In the genomic region with DNA sequence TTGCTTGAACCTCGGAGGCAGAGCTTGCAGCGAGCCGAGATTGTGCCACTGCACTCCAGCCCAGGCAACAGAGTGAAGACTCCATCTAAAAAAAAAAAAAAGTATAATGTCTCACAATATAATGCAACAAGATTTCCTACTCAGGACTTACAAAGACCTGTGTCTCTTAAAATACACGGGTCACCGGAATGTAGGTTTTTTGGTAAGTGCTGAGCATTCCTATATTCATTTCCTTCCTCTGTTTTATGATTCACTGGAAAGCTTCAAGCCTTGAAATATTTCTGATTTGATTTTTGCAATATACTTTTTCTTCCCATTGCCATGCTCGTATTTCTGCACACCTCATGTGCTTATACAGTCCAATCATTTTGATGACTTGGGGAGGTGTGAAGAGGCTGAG, we compare ENCODE assay signal across 4 cellular contexts.
A peak's percentile ranks its signal among the peaks of the same experiment; 100 is the strongest.
TF ChIP-seq lines count a peak whose summit lies in the region.

No MANE protein-coding gene starts in this region.

TF ChIP-seq in liver, 16 proteins besides CTCF, POLR2A, EP300 and RAD21:
- TF ChIP-seq GABPA (IDR thresholded peaks at IDR 0.05 in 1 of 2, conservative IDR thresholded peaks at IDR 0.05 in 1 of 2) (no peak), JUND (IDR thresholded peaks at IDR 0.05) (no peak), SP1 (IDR thresholded peaks at IDR 0.05) (no peak), FOXA1 (IDR thresholded peaks at IDR 0.05) (no peak), EGR1 (IDR thresholded peaks at IDR 0.05; ENCODE audit: low read depth in 2 of 2) (no peak), YY1 (IDR thresholded peaks at IDR 0.05) (no peak), NR2F2 (IDR thresholded peaks at IDR 0.05) (no peak), MAX (IDR thresholded peaks at IDR 0.05) (no peak)
- TF ChIP-seq, protein P1, sequence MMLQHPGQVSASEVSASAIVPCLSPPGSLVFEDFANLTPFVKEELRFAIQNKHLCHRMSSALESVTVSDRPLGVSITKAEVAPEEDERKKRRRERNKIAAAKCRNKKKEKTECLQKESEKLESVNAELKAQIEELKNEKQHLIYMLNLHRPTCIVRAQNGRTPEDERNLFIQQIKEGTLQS (IDR thresholded peaks at IDR 0.05): no peak
- TF ChIP-seq, protein P2, sequence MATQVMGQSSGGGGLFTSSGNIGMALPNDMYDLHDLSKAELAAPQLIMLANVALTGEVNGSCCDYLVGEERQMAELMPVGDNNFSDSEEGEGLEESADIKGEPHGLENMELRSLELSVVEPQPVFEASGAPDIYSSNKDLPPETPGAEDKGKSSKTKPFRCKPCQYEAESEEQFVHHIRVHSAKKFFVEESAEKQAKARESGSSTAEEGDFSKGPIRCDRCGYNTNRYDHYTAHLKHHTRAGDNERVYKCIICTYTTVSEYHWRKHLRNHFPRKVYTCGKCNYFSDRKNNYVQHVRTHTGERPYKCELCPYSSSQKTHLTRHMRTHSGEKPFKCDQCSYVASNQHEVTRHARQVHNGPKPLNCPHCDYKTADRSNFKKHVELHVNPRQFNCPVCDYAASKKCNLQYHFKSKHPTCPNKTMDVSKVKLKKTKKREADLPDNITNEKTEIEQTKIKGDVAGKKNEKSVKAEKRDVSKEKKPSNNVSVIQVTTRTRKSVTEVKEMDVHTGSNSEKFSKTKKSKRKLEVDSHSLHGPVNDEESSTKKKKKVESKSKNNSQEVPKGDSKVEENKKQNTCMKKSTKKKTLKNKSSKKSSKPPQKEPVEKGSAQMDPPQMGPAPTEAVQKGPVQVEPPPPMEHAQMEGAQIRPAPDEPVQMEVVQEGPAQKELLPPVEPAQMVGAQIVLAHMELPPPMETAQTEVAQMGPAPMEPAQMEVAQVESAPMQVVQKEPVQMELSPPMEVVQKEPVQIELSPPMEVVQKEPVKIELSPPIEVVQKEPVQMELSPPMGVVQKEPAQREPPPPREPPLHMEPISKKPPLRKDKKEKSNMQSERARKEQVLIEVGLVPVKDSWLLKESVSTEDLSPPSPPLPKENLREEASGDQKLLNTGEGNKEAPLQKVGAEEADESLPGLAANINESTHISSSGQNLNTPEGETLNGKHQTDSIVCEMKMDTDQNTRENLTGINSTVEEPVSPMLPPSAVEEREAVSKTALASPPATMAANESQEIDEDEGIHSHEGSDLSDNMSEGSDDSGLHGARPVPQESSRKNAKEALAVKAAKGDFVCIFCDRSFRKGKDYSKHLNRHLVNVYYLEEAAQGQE (IDR thresholded peaks at IDR 0.05): no peak
TF ChIP-seq in liver: peak in this region for 0.

TF ChIP-seq in HepG2, 621 proteins besides CTCF, POLR2A, EP300 and RAD21:
- TF ChIP-seq YY1 (IDR thresholded peaks at IDR 0.05; ENCODE audit: insufficient read depth, insufficient replicate concordance, low read depth, low read length) (no peak), KLF6 (CRISPR knock-in tag; IDR thresholded peaks at IDR 0.05) (no peak), ZNF17 (CRISPR knock-in tag; IDR thresholded peaks at IDR 0.05) (no peak), ZNF546 (CRISPR knock-in tag; conservative IDR thresholded peaks at IDR 0.05) (no peak), SALL2 (CRISPR knock-in tag; IDR thresholded peaks at IDR 0.05) (no peak), ZNF20 (CRISPR knock-in tag; IDR thresholded peaks at IDR 0.05) (no peak), SMYD3 (CRISPR knock-in tag; IDR thresholded peaks at IDR 0.05) (no peak), ZNF451 (CRISPR knock-in tag; IDR thresholded peaks at IDR 0.05) (no peak)
- TF ChIP-seq, protein P3, sequence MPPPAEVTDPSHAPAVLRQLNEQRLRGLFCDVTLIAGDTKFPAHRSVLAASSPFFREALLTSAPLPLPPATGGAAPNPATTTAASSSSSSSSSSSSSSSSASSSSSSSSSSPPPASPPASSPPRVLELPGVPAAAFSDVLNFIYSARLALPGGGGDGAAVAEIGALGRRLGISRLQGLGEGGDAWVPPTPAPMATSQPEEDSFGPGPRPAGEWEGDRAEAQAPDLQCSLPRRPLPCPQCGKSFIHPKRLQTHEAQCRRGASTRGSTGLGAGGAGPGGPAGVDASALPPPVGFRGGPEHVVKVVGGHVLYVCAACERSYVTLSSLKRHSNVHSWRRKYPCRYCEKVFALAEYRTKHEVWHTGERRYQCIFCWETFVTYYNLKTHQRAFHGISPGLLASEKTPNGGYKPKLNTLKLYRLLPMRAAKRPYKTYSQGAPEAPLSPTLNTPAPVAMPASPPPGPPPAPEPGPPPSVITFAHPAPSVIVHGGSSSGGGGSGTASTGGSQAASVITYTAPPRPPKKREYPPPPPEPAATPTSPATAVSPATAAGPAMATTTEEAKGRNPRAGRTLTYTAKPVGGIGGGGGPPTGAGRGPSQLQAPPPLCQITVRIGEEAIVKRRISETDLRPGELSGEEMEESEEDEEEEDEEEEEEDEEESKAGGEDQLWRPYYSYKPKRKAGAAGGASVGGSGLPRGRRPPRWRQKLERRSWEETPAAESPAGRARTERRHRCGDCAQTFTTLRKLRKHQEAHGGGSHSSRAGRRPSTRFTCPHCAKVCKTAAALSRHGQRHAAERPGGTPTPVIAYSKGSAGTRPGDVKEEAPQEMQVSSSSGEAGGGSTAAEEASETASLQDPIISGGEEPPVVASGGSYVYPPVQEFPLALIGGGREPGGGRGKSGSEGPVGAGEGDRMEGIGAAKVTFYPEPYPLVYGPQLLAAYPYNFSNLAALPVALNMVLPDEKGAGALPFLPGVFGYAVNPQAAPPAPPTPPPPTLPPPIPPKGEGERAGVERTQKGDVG (CRISPR knock-in tag; IDR thresholded peaks at IDR 0.05; ENCODE audit: borderline replicate concordance): no peak

TF ChIP-seq in IMR-90, 13 proteins besides CTCF, POLR2A, EP300 and RAD21:
- TF ChIP-seq CEBPB (IDR thresholded peaks at IDR 0.05; ENCODE audit: low read depth, low read length) (no peak), MAFK (IDR thresholded peaks at IDR 0.05; ENCODE audit: low read depth, low read length) (no peak), MAZ (IDR thresholded peaks at IDR 0.05; ENCODE audit: borderline replicate concordance, low read depth, low read length) (no peak), USF2 (IDR thresholded peaks at IDR 0.05; ENCODE audit: low read depth, low read length) (no peak), FOS (IDR thresholded peaks at IDR 0.05; ENCODE audit: low read depth, low read length) (no peak), MXI1 (IDR thresholded peaks at IDR 0.05; ENCODE audit: borderline replicate concordance, low read depth, low read length) (no peak), RFX5 (IDR thresholded peaks at IDR 0.05; ENCODE audit: low read depth, low read length) (no peak), BHLHE40 (IDR thresholded peaks at IDR 0.05; ENCODE audit: low read depth, low read length) (no peak), ELK1 (IDR thresholded peaks at IDR 0.05; ENCODE audit: borderline replicate concordance, low read depth, low read length) (no peak), RCOR1 (IDR thresholded peaks at IDR 0.05; ENCODE audit: insufficient replicate concordance, low read length) (no peak), NFE2L2 (IDR thresholded peaks at IDR 0.05; ENCODE audit: low read depth, low read length) (no peak)

TF ChIP-seq in endothelial cell of umbilical vein, 7 proteins besides CTCF, POLR2A, EP300 and RAD21:
- no peak for TF ChIP-seq POLR2AphosphoS5 (IDR thresholded peaks at IDR 0.05; ENCODE audit: insufficient read depth, low read depth, low read length)
- TF ChIP-seq FOS (IDR thresholded peaks at IDR 0.05; ENCODE audit: borderline replicate concordance, insufficient read depth, low read length): peak; percentile 45
